11 cellular contexts compared by ENCODE assay signal in the genomic region with DNA sequence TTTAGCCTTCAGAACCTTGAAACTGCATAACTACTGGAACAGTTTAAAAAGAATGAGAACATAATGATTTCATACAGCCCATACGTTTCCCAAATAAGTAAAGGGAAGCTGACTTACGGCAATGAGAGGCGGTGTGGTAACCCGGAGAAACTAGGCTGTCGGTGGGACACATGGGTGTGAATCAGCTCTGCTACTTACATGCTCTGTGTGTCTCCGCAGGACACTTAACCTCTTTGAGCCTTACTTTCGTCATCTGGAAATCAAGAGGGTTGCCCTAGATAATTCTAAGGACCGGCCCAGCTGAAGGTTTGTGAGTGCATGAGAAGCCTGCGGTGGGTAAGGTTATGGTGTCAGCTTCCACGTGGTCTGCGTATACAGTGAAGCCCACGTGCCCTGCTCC. TPM values are rescaled to one million over a fixed set of nuclear protein-coding genes. Genes with fewer than 3 reads are reported as not detected.
A peak's percentile ranks its signal among the peaks of the same experiment; 100 is the strongest.
DNase-seq lines count a peak whose midpoint lies in the region; ATAC-seq, FAIRE-seq and TF ChIP-seq lines count a peak whose summit lies in the region.
"Had no signal": no experiment of that assay in that cellular context is flagged by ENCODE, and none has a peak within 500 bp of the region (broad histone marks: within the 10 kb centered on the region; RNA-seq: fewer than 3 reads in every experiment).

No MANE protein-coding gene starts in this region.

- H3K27me3 Mint-ChIP-seq in stimulated activated naive CD8-positive, alpha-beta T cell treated with anti-CD3 and anti-CD28 coated beads, Interleukin-15, amount 100 ng/mL, for 72 hours = peaks cover 22% of the 10 kb centered on the region

- ATAC-seq in A549 = no peak
- no peak for ATAC-seq in stimulated activated naive CD8-positive, alpha-beta T cell treated with anti-CD3 and anti-CD28 coated beads, Interleukin-15, amount 100 ng/mL, for 72 hours
- no peak for ATAC-seq in GM19452 (IDR thresholded peaks at IDR 0.05; ENCODE audit: unreplicated experiment)

- peak overlapping the region; percentile 1 for H3K18ac ChIP-seq in neuronal stem cell (ENCODE audit: low read length)

- H3K27ac ChIP-seq in A549 (peak overlapping the region; percentile 65 to 93), esophagus (ENCODE audit: low read depth in 2 of 2, low read length in 1 of 2) (peak overlapping the region; percentile 9 to 14), neuronal stem cell (replicated peaks; ENCODE audit: low read length) (no peak overlapping the region)

- peak overlapping the region; percentile 3 for H2BK15ac ChIP-seq in neuronal stem cell (ENCODE audit: low read length)

- peaks cover 22% of the 10 kb centered on the region for H3K4me1 ChIP-seq in A549
- no peaks in the 10 kb centered on the region for H3K4me1 ChIP-seq in esophagus (ENCODE audit: control insufficient read depth in 2 of 2, insufficient read depth in 2 of 2, low read length in 1 of 2)
- no peaks in the 10 kb centered on the region for H3K4me1 ChIP-seq in neuronal stem cell (ENCODE audit: control insufficient read depth in 2 of 2, insufficient read depth in 1 of 2, low read depth in 1 of 2, low read length in 2 of 2)

- no peak for TF ChIP-seq EP300 in A549 (IDR thresholded peaks at IDR 0.05)

- no peak overlapping the region for H4K91ac ChIP-seq in neuronal stem cell (ENCODE audit: low read depth, low read length, poor library complexity)

- no peak overlapping the region for H3K4ac ChIP-seq in neuronal stem cell (ENCODE audit: low read length)

- no peaks in the 10 kb centered on the region for H3K9me3 Mint-ChIP-seq in stimulated activated naive CD8-positive, alpha-beta T cell treated with anti-CD3 and anti-CD28 coated beads, Interleukin-15, amount 100 ng/mL, for 72 hours

- TF ChIP-seq CTCF in A549 (IDR thresholded peaks at IDR 0.05) (no peak), NB4 (IDR thresholded peaks at IDR 0.05; ENCODE audit: low read depth, low read length) (no peak)

- DNase-seq in A549 (ENCODE audit: low read depth in 1 of 2, low spot score in 1 of 2) = no peak
- DNase-seq in NB4 (ENCODE audit: low read depth) = peak; percentile 27
- DNase-seq in neuronal stem cell (ENCODE audit: low spot score) = no peak
- DNase-seq in stimulated activated naive CD8-positive, alpha-beta T cell treated with anti-CD3 and anti-CD28 coated beads, Interleukin-15, amount 100 ng/mL, for 72 hours = no peak
- no peak for DNase-seq in SW480 (ENCODE audit: low spot score)
- no peak for DNase-seq in activated T-cell treated with anti-CD3 and anti-CD28 coated beads for 4 hours
- DNase-seq: NCI-H187 treated with DMSO at 0.1 percent for 48 hours, occipital lobe had no signal

- H3K9ac ChIP-seq in neuronal stem cell (ENCODE audit: low read depth, low read length, poor library complexity) = no peak overlapping the region

- H3K9me3 ChIP-seq in A549 (no peaks in the 10 kb centered on the region), esophagus (ENCODE audit: control insufficient read depth in 2 of 2, insufficient read depth in 1 of 2, low read depth in 1 of 2, low read length in 1 of 2) (no peaks in the 10 kb centered on the region), neuronal stem cell (replicated peaks in 1 of 2; ENCODE audit: control insufficient read depth in 2 of 2, insufficient read depth in 1 of 2, low read depth in 1 of 2, low read length in 2 of 2) (peaks cover 0 to 2% of the 10 kb centered on the region in 2 donors)

- peaks cover 24% of the 10 kb centered on the region for H3K4me1 Mint-ChIP-seq in stimulated activated naive CD8-positive, alpha-beta T cell treated with anti-CD3 and anti-CD28 coated beads, Interleukin-15, amount 100 ng/mL, for 72 hours

- no peak overlapping the region for H3K4me3 Mint-ChIP-seq in stimulated activated naive CD8-positive, alpha-beta T cell treated with anti-CD3 and anti-CD28 coated beads, Interleukin-15, amount 100 ng/mL, for 72 hours
- H3K4me3 Mint-ChIP-seq: B cell had no signal

- CTCF ChIA-PET in A549 (lab: Yijun Ruan, JAX) = interaction anchor here (0.6 to 2.9 kb wide), 13 partner anchors 11 to 311 kb away, joined by 3 to 27 read pairs (median 4); partner anchors contain the start of gene HSPA2

- no peak for TF ChIP-seq RAD21 in A549 (conservative IDR thresholded peaks at IDR 0.05 in 1 of 2, IDR thresholded peaks at IDR 0.05 in 1 of 2)

- H3K4me3 ChIP-seq in A549 (no peak overlapping the region), NB4 (ENCODE audit: low read depth, low read length) (no peak overlapping the region), esophagus (ENCODE audit: low read depth in 1 of 2, low read length in 2 of 2) (no peak overlapping the region), neuronal stem cell (ENCODE audit: low read length in 2 of 2) (no peak overlapping the region)

- 91% methylated on average over 12 of the region's 12 CpGs for WGBS in A549 (ENCODE audit: missing lambda C conversion rate)
- WGBS in esophagus, 2 donors = 75 to 77% methylated on average over 12 of the region's 12 CpGs
- WGBS in neuronal stem cell (ENCODE audit: extremely low coverage in 2 of 2, insufficient read length in 2 of 2, insufficient replicate concordance in 1 of 2), 2 donors = no CpG with 5 or more reads among the region's 12 CpGs

- no peak overlapping the region for H2AFZ ChIP-seq in neuronal stem cell (ENCODE audit: low read length)

- no peak for FAIRE-seq in A549 (lab: Jason Lieb, UNC)

- no peak overlapping the region for H2BK5ac ChIP-seq in neuronal stem cell (ENCODE audit: low read length)

- POLR2A ChIA-PET in A549 (lab: Yijun Ruan, JAX) = interaction anchor here (1.2 to 1.7 kb wide), 5 partner anchors 10 to 114 kb away, joined by 3 to 18 read pairs (median 4); partner anchors contain the start of gene HSPA2

- H3K27me3 ChIP-seq in esophagus (ENCODE audit: control insufficient read depth in 1 of 2, insufficient read depth in 2 of 2, low read length in 2 of 2) (no peaks in the 10 kb centered on the region), neuronal stem cell (ENCODE audit: control insufficient read depth in 3 of 3, insufficient read depth in 3 of 3, low read depth in 1 of 3, low read length in 3 of 3) (peaks cover 0 to 4% (median 0%) of the 10 kb centered on the region in 3 experiments)

- H3K4me2 ChIP-seq in A549 (peak overlapping the region; percentile 55), neuronal stem cell (ENCODE audit: insufficient read depth, low read length, poor library complexity, severe bottlenecking) (no peak overlapping the region)

- H2AK5ac ChIP-seq in neuronal stem cell (ENCODE audit: low read depth, low read length) = no peak overlapping the region

- H3K14ac ChIP-seq in neuronal stem cell (ENCODE audit: low read length) = no peak overlapping the region

- H2BK120ac ChIP-seq in neuronal stem cell (ENCODE audit: low read depth, low read length) = no peak overlapping the region

- no peak overlapping the region for H3K27ac Mint-ChIP-seq in stimulated activated naive CD8-positive, alpha-beta T cell treated with anti-CD3 and anti-CD28 coated beads, Interleukin-15, amount 100 ng/mL, for 72 hours
- H3K27ac Mint-ChIP-seq: B cell had no signal

- no peaks in the 10 kb centered on the region for H3K79me1 ChIP-seq in neuronal stem cell (ENCODE audit: low read depth, low read length)

- H3K23ac ChIP-seq in neuronal stem cell (ENCODE audit: low read depth, low read length, poor library complexity) = no peak overlapping the region

- TF ChIP-seq POLR2A in A549 (IDR thresholded peaks at IDR 0.05; ENCODE audit: low read length) (no peak), NB4 (IDR thresholded peaks at IDR 0.05; ENCODE audit: extremely low read depth, insufficient read length) (no peak)

- H4K8ac ChIP-seq in neuronal stem cell (ENCODE audit: low read depth, low read length) = no peak overlapping the region

- no peaks in the 10 kb centered on the region for H3K36me3 ChIP-seq in esophagus (ENCODE audit: control insufficient read depth in 2 of 2, insufficient read depth in 2 of 2, low read length in 1 of 2)
- no peaks in the 10 kb centered on the region for H3K36me3 ChIP-seq in neuronal stem cell (replicated peaks in 1 of 2; ENCODE audit: control insufficient read depth in 2 of 2, insufficient read depth in 2 of 2, low read length in 2 of 2)

- H2BK12ac ChIP-seq in neuronal stem cell (ENCODE audit: low read length) = no peak overlapping the region

TF ChIP-seq in A549, 52 proteins besides CTCF, POLR2A, EP300 and RAD21:
- TF ChIP-seq CHD4 (IDR thresholded peaks at IDR 0.05; ENCODE audit: borderline replicate concordance) (no peak), CBX8 (IDR thresholded peaks at IDR 0.05) (no peak), MYC (IDR thresholded peaks at IDR 0.05; ENCODE audit: borderline replicate concordance, low read length) (no peak)
- TF ChIP-seq, protein P1, sequence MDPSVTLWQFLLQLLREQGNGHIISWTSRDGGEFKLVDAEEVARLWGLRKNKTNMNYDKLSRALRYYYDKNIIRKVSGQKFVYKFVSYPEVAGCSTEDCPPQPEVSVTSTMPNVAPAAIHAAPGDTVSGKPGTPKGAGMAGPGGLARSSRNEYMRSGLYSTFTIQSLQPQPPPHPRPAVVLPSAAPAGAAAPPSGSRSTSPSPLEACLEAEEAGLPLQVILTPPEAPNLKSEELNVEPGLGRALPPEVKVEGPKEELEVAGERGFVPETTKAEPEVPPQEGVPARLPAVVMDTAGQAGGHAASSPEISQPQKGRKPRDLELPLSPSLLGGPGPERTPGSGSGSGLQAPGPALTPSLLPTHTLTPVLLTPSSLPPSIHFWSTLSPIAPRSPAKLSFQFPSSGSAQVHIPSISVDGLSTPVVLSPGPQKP (IDR thresholded peaks at IDR 0.05; ENCODE audit: low read depth, low read length) = no peak

RNA-seq across cellular contexts. Expression of gene PLEKHG3, which starts 49.3 kb away (rescaled TPM):
- polyA plus RNA-seq in A549 (2011; rRNA removed) (29.8 and 30.5 TPM in 2 replicates), A549 (2017; fragmentation: RNase III; extraction: RNeasy Plus Mini Kit Qiagen cat#74134 plus additional on column Dnase treatment) (21.9 to 26.4 TPM (median 23.2 TPM) in 3 replicates), esophagus (10 to 100 TPM; 23.1 to 27.1 TPM)
- polyA plus RNA-seq in A549 (2012; cell fraction: cytosol; rRNA removed) = 23.4 and 33.9 TPM in 2 replicates
- 69.3 and 101 TPM in 2 replicates for polyA plus RNA-seq in A549 (2012; cell fraction: nucleus; rRNA removed)
- polyA minus RNA-seq in A549 (2011; rRNA and poly(A)+ RNA removed) = 46.3 and 47.5 TPM in 2 replicates
- polyA plus RNA-seq in neuronal stem cell (2013, experiment 1 of 2) = 66.9 TPM
- polyA plus RNA-seq in neuronal stem cell (2013, experiment 2 of 2) = 64.7 TPM
